Comparison of ENCODE assay signal across 10 cellular contexts in the genomic region with DNA sequence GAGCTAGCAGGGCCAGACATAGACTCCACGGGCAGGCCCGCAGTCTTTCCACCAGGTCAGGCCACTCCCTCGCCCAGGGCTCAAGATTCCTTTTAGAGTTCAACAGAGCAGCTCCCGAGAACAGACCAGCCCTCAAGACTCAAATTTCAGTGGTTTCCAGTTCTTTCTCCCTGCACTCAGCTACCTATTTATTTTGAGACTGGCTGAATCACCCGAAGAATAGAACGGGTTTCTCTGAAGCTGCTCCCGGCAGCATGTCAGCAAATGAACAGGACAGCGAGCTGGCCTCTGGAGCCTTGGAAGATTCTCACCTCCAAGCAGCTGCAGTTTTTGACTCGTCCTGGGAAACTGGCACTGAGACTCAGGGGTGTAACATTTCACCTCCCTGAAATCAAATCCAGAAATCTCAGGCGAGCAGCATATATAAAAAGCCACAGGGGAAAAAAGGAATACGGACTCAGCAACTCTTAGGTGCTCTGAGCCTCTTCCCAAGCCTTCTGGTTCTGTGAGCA.
DNase-seq lines count a peak whose midpoint lies in the region; ATAC-seq and TF ChIP-seq lines count a peak whose summit lies in the region.
"Had no signal": no experiment of that assay in that cellular context is flagged by ENCODE, and none has a peak within 500 bp of the region (broad histone marks: within the 10 kb centered on the region; RNA-seq: fewer than 3 reads in every experiment).

No MANE protein-coding gene starts in this region.

- no peak for ATAC-seq in activated CD8-positive, alpha-beta memory T cell treated with anti-CD3 and anti-CD28 coated beads, Interleukin-2, amount 10 ng/mL, durations not matched to agents 7 days and 5 days
- no peak for ATAC-seq in HG03571 (IDR thresholded peaks at IDR 0.05; ENCODE audit: unreplicated experiment)

- TF ChIP-seq CTCF in astrocyte of the cerebellum (IDR thresholded peaks at IDR 0.05; ENCODE audit: low read depth, low read length, missing control alignments): no peak
- no peak for TF ChIP-seq CTCF in type B pancreatic cell (conservative IDR thresholded peaks at IDR 0.05)

- in situ Hi-C loops in astrocyte of the cerebellum (cut with HindIII; ENCODE audit: low sequenced_read_pairs): no loop called here
- in situ Hi-C loops in KBM-7 (cut with MboI; ENCODE audit: low pct_unique_long_range_greater_than_20kb, low sequenced_read_pairs): no loop called here

- no peak overlapping the region for H3K27ac Mint-ChIP-seq in activated CD8-positive, alpha-beta memory T cell treated with anti-CD3 and anti-CD28 coated beads, Interleukin-2, amount 10 ng/mL, durations not matched to agents 7 days and 5 days
- H3K27ac Mint-ChIP-seq in type B pancreatic cell: peak overlapping the region; percentile 60

- DNase-seq in activated CD8-positive, alpha-beta memory T cell treated with anti-CD3 and anti-CD28 coated beads for 24 hours: peak; percentile 45
- no peak for DNase-seq in activated CD8-positive, alpha-beta memory T cell treated with anti-CD3 and anti-CD28 coated beads, Interleukin-2, amount 10 ng/mL, durations not matched to agents 7 days and 5 days
- DNase-seq in astrocyte of the cerebellum (ENCODE audit: low read depth) (peak; percentile 78), left kidney (ENCODE audit: low read depth, low spot score) (peak; percentile 83), type B pancreatic cell (ENCODE audit: extremely low spot score, unreplicated experiment) (no peak), KBM-7 (no peak), NCI-H1436 treated with DMSO at 0.1 percent for 48 hours (lab: John Stamatoyannopoulos, UW) (no peak)
- DNase-seq: BE2C, WERI-Rb-1 had no signal

- H3K4me3 ChIP-seq in astrocyte of the cerebellum (ENCODE audit: low read depth, low read length): no peak overlapping the region

- CTCF ChIA-PET in activated CD8-positive, alpha-beta memory T cell treated with anti-CD3 and anti-CD28 coated beads, Interleukin-2, amount 10 ng/mL, durations not matched to agents 7 days and 5 days (lab: Charles Lee): interaction anchor here (1.1 kb wide), 2 partner anchors 43 to 101 kb away, joined by 3 read pairs; no protein-coding TSS in a partner anchor

- H3K4me1 Mint-ChIP-seq in activated CD8-positive, alpha-beta memory T cell treated with anti-CD3 and anti-CD28 coated beads, Interleukin-2, amount 10 ng/mL, durations not matched to agents 7 days and 5 days: peaks cover 39% of the 10 kb centered on the region
- peaks cover 34% of the 10 kb centered on the region for H3K4me1 Mint-ChIP-seq in type B pancreatic cell (ENCODE audit: unreplicated experiment)

- H3K27me3 Mint-ChIP-seq in activated CD8-positive, alpha-beta memory T cell treated with anti-CD3 and anti-CD28 coated beads, Interleukin-2, amount 10 ng/mL, durations not matched to agents 7 days and 5 days: peaks cover 4% of the 10 kb centered on the region
- peaks cover 9% of the 10 kb centered on the region for H3K27me3 Mint-ChIP-seq in type B pancreatic cell

- H3K4me3 Mint-ChIP-seq in activated CD8-positive, alpha-beta memory T cell treated with anti-CD3 and anti-CD28 coated beads, Interleukin-2, amount 10 ng/mL, durations not matched to agents 7 days and 5 days: no peak overlapping the region
- peak overlapping the region; percentile 63 for H3K4me3 Mint-ChIP-seq in type B pancreatic cell

- no peaks in the 10 kb centered on the region for H3K9me3 Mint-ChIP-seq in activated CD8-positive, alpha-beta memory T cell treated with anti-CD3 and anti-CD28 coated beads, Interleukin-2, amount 10 ng/mL, durations not matched to agents 7 days and 5 days (ENCODE audit: low read depth)
- no peaks in the 10 kb centered on the region for H3K9me3 Mint-ChIP-seq in type B pancreatic cell

- peaks cover 35% of the 10 kb centered on the region for H3K36me3 Mint-ChIP-seq in activated CD8-positive, alpha-beta memory T cell treated with anti-CD3 and anti-CD28 coated beads, Interleukin-2, amount 10 ng/mL, durations not matched to agents 7 days and 5 days
- peaks cover 5% of the 10 kb centered on the region for H3K36me3 Mint-ChIP-seq in type B pancreatic cell

Comparison
In these comparisons a context has a peak if more than half of its experiments do, and no peak if none do; other contexts are left out.
1. DNase-seq: peak in activated CD8-positive, alpha-beta memory T cell treated with anti-CD3 and anti-CD28 coated beads for 24 hours (single experiment), astrocyte of the cerebellum (single experiment) and left kidney (single experiment); none in activated CD8-positive, alpha-beta memory T cell treated with anti-CD3 and anti-CD28 coated beads, Interleukin-2, amount 10 ng/mL, durations not matched to agents 7 days and 5 days (single experiment), type B pancreatic cell (single experiment), KBM-7 (single experiment) and NCI-H1436 treated with DMSO at 0.1 percent for 48 hours (single experiment).